ENCODE assay signal across 8 cellular contexts in the genomic region with DNA sequence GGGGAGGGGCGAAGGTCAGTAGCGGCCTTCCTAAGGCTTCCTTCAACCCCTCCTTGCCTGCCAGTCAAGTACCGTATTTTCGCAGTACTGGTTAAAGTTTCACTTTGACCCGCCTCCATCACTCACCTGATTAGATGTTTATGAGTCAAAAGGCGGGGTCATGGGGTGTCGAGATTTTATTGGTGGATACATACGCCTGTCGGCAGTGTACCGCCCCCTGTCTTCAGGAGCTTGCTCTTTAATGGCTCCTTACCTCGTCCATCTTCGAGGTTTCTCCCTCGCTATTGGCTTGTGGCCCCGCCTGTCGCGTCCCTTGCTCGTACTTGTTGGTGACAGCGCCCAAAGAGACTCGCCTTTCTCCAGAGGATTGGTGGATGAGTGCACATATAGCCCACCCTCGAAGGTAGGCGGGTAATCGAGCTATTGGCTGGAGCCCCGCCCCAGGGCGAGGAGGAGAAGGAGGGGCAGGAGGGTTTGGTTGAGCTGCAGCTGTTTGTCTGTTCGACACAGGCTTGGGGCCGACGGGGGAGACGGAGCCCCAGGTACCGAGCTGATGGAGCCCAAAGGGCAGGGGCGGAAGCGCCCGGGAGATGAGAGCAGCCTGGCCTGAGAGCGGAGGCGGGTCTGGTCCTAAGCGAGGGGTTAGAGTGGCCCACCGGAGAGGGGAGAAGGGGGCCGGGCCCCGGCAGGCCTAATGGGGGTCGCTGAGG. TPM values are rescaled to one million over a fixed set of nuclear protein-coding genes. Genes with fewer than 3 reads are reported as not detected.
A peak's percentile ranks its signal among the peaks of the same experiment; 100 is the strongest.
DNase-seq lines count a peak whose midpoint lies in the region; ATAC-seq and TF ChIP-seq lines count a peak whose summit lies in the region.

A gene with protein sequence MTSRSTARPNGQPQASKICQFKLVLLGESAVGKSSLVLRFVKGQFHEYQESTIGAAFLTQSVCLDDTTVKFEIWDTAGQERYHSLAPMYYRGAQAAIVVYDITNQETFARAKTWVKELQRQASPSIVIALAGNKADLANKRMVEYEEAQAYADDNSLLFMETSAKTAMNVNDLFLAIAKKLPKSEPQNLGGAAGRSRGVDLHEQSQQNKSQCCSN (plus strand): TSS at position 481 of the 710 bp plus-strand sequence. CDS start 12,883 bp downstream, outside the sequence.

- TF ChIP-seq POLR2A in GM15510 (IDR thresholded peaks at IDR 0.05; ENCODE audit: borderline replicate concordance, extremely low read depth, insufficient read length) (peak; percentile 87), upper lobe of left lung (IDR thresholded peaks at IDR 0.05) (peak; percentile 75 to 98 (median 96))

- H3K27me3 ChIP-seq in heart right ventricle (no peaks in the 10 kb centered on the region), upper lobe of left lung (no peaks in the 10 kb centered on the region)

- peak within 1 kb of the TSS; percentile 79 to 100 (median 96) for H3K4me3 ChIP-seq in heart right ventricle
- H3K4me3 ChIP-seq in upper lobe of left lung, result peak within 1 kb of the TSS; percentile 70 to 100 (median 87)

- H3K27ac ChIP-seq in heart right ventricle, result peak within 1 kb of the TSS; percentile 94 to 99 (median 96)
- H3K27ac ChIP-seq in upper lobe of left lung, result peak within 1 kb of the TSS; percentile 95 to 98 (median 96)

- intact Hi-C loops in heart right ventricle (cut with DNase I) (loop anchor here in 3 of 10 donors (1.0 to 5.0 kb wide), 3 partner anchors 46 to 47 kb away; a partner anchor contains a TSS), posterior cingulate gyrus (cut with DNase I) (loop anchor here (2.0 kb wide), 1 partner anchor 43 kb away; a partner anchor contains a TSS)

- WGBS in heart right ventricle, 2 donors, result 0 to 1% methylated on average over 39 of the region's 39 CpGs
- 1% methylated on average over 32 to 39 of the region's 39 CpGs for WGBS in upper lobe of left lung, 2 donors

- DNase-seq in NCI-H146 treated with DMSO at 0.1 percent for 48 hours (lab: John Stamatoyannopoulos, UW; ENCODE audit: unreplicated experiment) (peak; percentile 100), T-helper 1 cell (peak; percentile 95 to 100 (median 98)), amniotic stem cell (lab: John Stamatoyannopoulos, UW) (peak; percentile 100), heart right ventricle (peak; percentile 97 to 100), posterior cingulate gyrus (peak; percentile 97 to 100 (median 99)), upper lobe of left lung (peak; percentile 92 to 100)

- H3K4me1 ChIP-seq in heart right ventricle, result peaks cover 2 to 49% (median 42%) of the 10 kb centered on the region in 9 donors
- H3K4me1 ChIP-seq in upper lobe of left lung, result peaks cover 39 to 54% (median 46%) of the 10 kb centered on the region in 4 donors

- no peak for TF ChIP-seq EP300 in upper lobe of left lung (IDR thresholded peaks at IDR 0.05)

- H3K9me3 ChIP-seq in heart right ventricle, result no peaks in the 10 kb centered on the region
- no peaks in the 10 kb centered on the region for H3K9me3 ChIP-seq in upper lobe of left lung

- peak; percentile 89 for ATAC-seq in HG02884 (IDR thresholded peaks at IDR 0.05; ENCODE audit: unreplicated experiment)
- peak; percentile 92 to 96 (median 94) for ATAC-seq in heart right ventricle
- ATAC-seq in upper lobe of left lung (ENCODE audit: low FRiP score in 2 of 2), result peak; percentile 96 to 98

- TF ChIP-seq CTCF in heart right ventricle (IDR thresholded peaks at IDR 0.05) (peak in 5 of 9 donors; percentile 11 to 69 (median 30)), upper lobe of left lung (IDR thresholded peaks at IDR 0.05) (peak in 3 of 6 experiments; percentile 46 to 63 (median 48))

- H3K36me3 ChIP-seq in heart right ventricle (peaks cover 0 to 40% (median 0%) of the 10 kb centered on the region in 9 donors), upper lobe of left lung (peaks cover 0 to 19% (median 0%) of the 10 kb centered on the region in 4 donors)

RNA-seq across cellular contexts. Expression of the gene that starts here (rescaled TPM):
- 100 to 1,000 TPM; 107 to 137 (median 122) TPM for total RNA-seq in heart right ventricle
- 10 to 100 TPM; 35.3 to 62.4 TPM for polyA plus RNA-seq in heart right ventricle
- 100 to 1,000 TPM in 4 of 6 donors, 10 to 100 TPM in 2; 53.4 to 139 (median 116) TPM for total RNA-seq in upper lobe of left lung

Comparison
In these comparisons a context has a peak if more than half of its experiments do, and no peak if none do; other contexts are left out.
1. Peak in every context shown above with its lines: DNase-seq, ATAC-seq, H3K4me3 ChIP-seq and H3K27ac ChIP-seq.